In genomic region chr4:139560396-139561084, GRCh38 we compare ENCODE assay signal across 9 cellular contexts. TPM values are rescaled to one million over a fixed set of nuclear protein-coding genes. Genes with fewer than 3 reads are reported as not detected.
DNase-seq lines count a peak whose midpoint lies in the region; ATAC-seq, FAIRE-seq and TF ChIP-seq lines count a peak whose summit lies in the region.
"Had no signal": no experiment of that assay in that cellular context is flagged by ENCODE, and none has a peak within 500 bp of the region (broad histone marks: within the 10 kb centered on the region; RNA-seq: fewer than 3 reads in every experiment).

No MANE protein-coding gene starts in this region.

- no peak for FAIRE-seq in RCC 7860 (lab: Jason Lieb, UNC)

- intact Hi-C loops in Right ventricle myocardium superior (cut with DNase I) = no loop called here
- intact Hi-C loops in uterus (cut with DNase I; ENCODE audit: low total_unique reads) = no loop called here

- peaks cover 0 to 34% of the 10 kb centered on the region in 2 donors for H3K4me1 ChIP-seq in right atrium auricular region
- no peaks in the 10 kb centered on the region for H3K4me1 ChIP-seq in uterus

- H3K9me3 ChIP-seq in right atrium auricular region = no peaks in the 10 kb centered on the region
- no peaks in the 10 kb centered on the region for H3K9me3 ChIP-seq in uterus

- H3K27ac ChIP-seq in right atrium auricular region (peak overlapping the region; percentile 21 to 37), uterus (peak overlapping the region; percentile 44 to 61)

- no peak for TF ChIP-seq CTCF in right atrium auricular region (IDR thresholded peaks at IDR 0.05)
- no peak for TF ChIP-seq CTCF in uterus (IDR thresholded peaks at IDR 0.05)

- no peak for DNase-seq in right atrium auricular region (ENCODE audit: low spot score)
- no peak for DNase-seq in Right ventricle myocardium superior
- peak; percentile 99 for DNase-seq in SKM-1 treated with dmso at 0.1 percent for 144 hours (lab: John Stamatoyannopoulos, UW; ENCODE audit: unreplicated experiment)
- DNase-seq in iris pigment epithelial cell (ENCODE audit: low read depth) = peak; percentile 38
- peak; percentile 33 to 47 for DNase-seq in uterus
- no peak for DNase-seq in RCC 7860 (ENCODE audit: low spot score)
- DNase-seq in NCI-H345 (lab: John Stamatoyannopoulos, UW) = no peak
- DNase-seq: NCI-H226 had no signal

- H3K4me3 ChIP-seq in right atrium auricular region = no peak overlapping the region
- no peak overlapping the region for H3K4me3 ChIP-seq in uterus

- ATAC-seq in Right ventricle myocardium superior (ENCODE audit: poor library complexity) (no peak), HG02852 (IDR thresholded peaks at IDR 0.05; ENCODE audit: unreplicated experiment) (no peak)

- H3K27me3 ChIP-seq in right atrium auricular region (no peaks in the 10 kb centered on the region), uterus (no peaks in the 10 kb centered on the region)

- TF ChIP-seq POLR2A in uterus (IDR thresholded peaks at IDR 0.05) = no peak

- H3K36me3 ChIP-seq in right atrium auricular region (no peaks in the 10 kb centered on the region), uterus (no peaks in the 10 kb centered on the region)

RNA-seq across cellular contexts. Expression of gene SETD7, which starts 4.5 kb away (rescaled TPM):
- total RNA-seq in right atrium auricular region = 10 to 100 TPM; 51.8 to 69.5 TPM
- 46.3 TPM for total RNA-seq in Right ventricle myocardium superior
- total RNA-seq in uterus = 10 to 100 TPM; 38.9 to 80.6 (median 59.3) TPM

Comparison
In these comparisons a context has a peak if more than half of its experiments do, and no peak if none do; other contexts are left out.
1. DNase-seq: peak in SKM-1 treated with dmso at 0.1 percent for 144 hours (single experiment), iris pigment epithelial cell (single experiment) and uterus (2 of 2); none in right atrium auricular region (single experiment), Right ventricle myocardium superior (single experiment), RCC 7860 (single experiment) and NCI-H345 (single experiment).